1 cellular context compared by ENCODE assay signal in the genomic region with DNA sequence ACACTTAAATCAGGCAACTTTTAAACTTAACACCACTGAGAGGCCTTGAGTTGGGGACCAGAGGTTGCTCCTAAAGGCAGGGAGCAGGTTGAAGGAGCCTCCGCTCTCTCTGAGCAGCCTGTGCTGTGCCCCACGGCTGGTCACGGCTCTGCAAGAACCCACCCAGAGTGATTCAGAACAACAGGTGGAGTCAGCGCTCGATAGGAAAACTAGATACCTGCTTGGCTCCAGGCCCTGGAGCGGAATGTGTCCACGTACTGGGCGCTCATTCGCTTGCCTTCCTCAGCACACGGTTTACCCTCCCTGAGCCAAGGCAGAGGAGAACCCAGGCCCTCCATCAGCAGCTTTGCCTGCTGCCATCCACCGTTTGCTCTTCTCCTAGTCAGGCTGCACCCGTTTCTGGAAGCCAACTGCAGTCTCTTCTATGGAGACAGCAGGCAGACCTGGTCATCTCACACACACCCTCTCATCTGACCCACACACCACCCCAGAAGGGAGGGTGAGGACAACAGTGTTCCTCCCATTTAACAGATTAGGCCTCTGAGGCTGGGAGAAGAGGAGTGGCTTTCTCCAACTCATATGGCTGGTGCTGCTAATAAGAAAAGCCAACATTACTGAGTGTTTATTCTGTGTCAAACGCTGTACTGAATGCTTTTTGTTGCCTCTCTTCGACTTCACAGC.
TF ChIP-seq lines count a peak whose summit lies in the region.

No MANE protein-coding gene starts in this region.

TF ChIP-seq in HEK293, 187 proteins besides CTCF, POLR2A, EP300 and RAD21:
- TF ChIP-seq ZNF571 (tag by site-specific recombination; IDR thresholded peaks at IDR 0.05) (no peak), SCRT1 (tag by site-specific recombination; IDR thresholded peaks at IDR 0.05; ENCODE audit: borderline replicate concordance) (peak; percentile 61; the same call in 1 of the 2 replicates), SCRT2 (tag by site-specific recombination; IDR thresholded peaks at IDR 0.05) (peak; percentile 80), ZNF473 (tag by site-specific recombination; IDR thresholded peaks at IDR 0.05) (no peak), ZNF701 (tag by site-specific recombination; IDR thresholded peaks at IDR 0.05) (no peak), ZSCAN23 (tag by site-specific recombination; IDR thresholded peaks at IDR 0.05) (no peak), ZNF174 (tag by site-specific recombination; IDR thresholded peaks at IDR 0.05) (no peak)
- TF ChIP-seq, protein P1, sequence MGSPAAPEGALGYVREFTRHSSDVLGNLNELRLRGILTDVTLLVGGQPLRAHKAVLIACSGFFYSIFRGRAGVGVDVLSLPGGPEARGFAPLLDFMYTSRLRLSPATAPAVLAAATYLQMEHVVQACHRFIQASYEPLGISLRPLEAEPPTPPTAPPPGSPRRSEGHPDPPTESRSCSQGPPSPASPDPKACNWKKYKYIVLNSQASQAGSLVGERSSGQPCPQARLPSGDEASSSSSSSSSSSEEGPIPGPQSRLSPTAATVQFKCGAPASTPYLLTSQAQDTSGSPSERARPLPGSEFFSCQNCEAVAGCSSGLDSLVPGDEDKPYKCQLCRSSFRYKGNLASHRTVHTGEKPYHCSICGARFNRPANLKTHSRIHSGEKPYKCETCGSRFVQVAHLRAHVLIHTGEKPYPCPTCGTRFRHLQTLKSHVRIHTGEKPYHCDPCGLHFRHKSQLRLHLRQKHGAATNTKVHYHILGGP (tag by site-specific recombination; IDR thresholded peaks at IDR 0.05) = no peak
TF ChIP-seq in HEK293: peak in this region for 2.
